In genomic region chr1:18314399-18314798, GRCh38 we compare ENCODE assay signal across 1 cellular context.
TF ChIP-seq lines count a peak whose summit lies in the region.

No MANE protein-coding gene starts in this region.

TF ChIP-seq in GM23338, 12 proteins besides CTCF, POLR2A, EP300 and RAD21:
- TF ChIP-seq ZNF462 (CRISPR knock-in tag; IDR thresholded peaks at IDR 0.05) (no peak), STAT1 (IDR thresholded peaks at IDR 0.05; ENCODE audit: unreplicated experiment) (no peak), NANOG (IDR thresholded peaks at IDR 0.05; ENCODE audit: borderline replicate concordance) (no peak), ETS1 (IDR thresholded peaks at IDR 0.05) (no peak), POLR2AphosphoS5 (IDR thresholded peaks at IDR 0.05; ENCODE audit: low read depth) (no peak), ZNF331 (CRISPR knock-in tag; IDR thresholded peaks at IDR 0.05; ENCODE audit: low read depth) (no peak)
